22 cellular contexts compared by ENCODE assay signal in the genomic region with DNA sequence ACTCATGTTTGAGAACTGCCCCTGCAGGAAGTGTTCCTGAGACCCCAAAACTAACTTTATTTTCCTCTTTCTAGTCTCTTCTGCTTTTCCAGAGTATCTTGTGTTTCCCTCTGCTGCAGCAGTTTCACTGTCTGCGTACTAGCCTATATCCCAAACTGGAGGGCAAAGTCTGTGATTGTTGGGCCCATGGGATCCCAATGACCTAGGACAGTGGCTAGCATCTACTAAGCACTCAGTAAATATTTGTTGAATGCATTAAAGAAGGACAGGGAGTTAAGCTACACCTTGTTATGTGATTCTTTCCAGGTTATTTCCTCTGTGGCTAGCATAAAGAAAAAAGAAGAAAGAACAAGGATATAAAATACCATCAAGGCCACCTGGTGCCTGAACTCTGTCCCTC.
DNase-seq lines count a peak whose midpoint lies in the region; ATAC-seq, FAIRE-seq and TF ChIP-seq lines count a peak whose summit lies in the region.
"Had no signal": no experiment of that assay in that cellular context is flagged by ENCODE, and none has a peak within 500 bp of the region (broad histone marks: within the 10 kb centered on the region; RNA-seq: fewer than 3 reads in every experiment).

No MANE protein-coding gene starts in this region.

- CTCF ChIA-PET in HepG2 (lab: Yijun Ruan, JAX; ENCODE audit: low intra/inter-chr PET ratio, low total read pairs) = no interaction called here

- BruUV-seq in HepG2 (replicated peaks; lab: Mats Ljungman, UMichigan) = no TSS peak

- POLR2A ChIA-PET in HepG2 (lab: Yijun Ruan, JAX) = interaction anchor here (0.9 to 6.1 kb wide), 9 partner anchors 9 to 211 kb away, joined by 3 to 108 read pairs (median 15); partner anchors contain the start of gene PHYHIPL

- TF ChIP-seq POLR2A in HepG2 (IDR thresholded peaks at IDR 0.05; ENCODE audit: insufficient read depth in 1 of 2, low read depth in 2 of 2, low read length in 2 of 2) (no peak), right lobe of liver (IDR thresholded peaks at IDR 0.05) (no peak)

- DNase-seq in HepG2 (ENCODE audit: low spot score) (peak; percentile 81), right lobe of liver (no peak), neural progenitor cell (ENCODE audit: low spot score) (no peak), NCI-H524 (lab: John Stamatoyannopoulos, UW) (no peak), NCI-H748 (lab: John Stamatoyannopoulos, UW; ENCODE audit: unreplicated experiment) (no peak)
- no peak for DNase-seq in natural killer cell treated with Interleukin-12 subunit alpha and Interleukin-12 subunit beta and Interleukin-15 and Interleukin-18, amount 100 ng/mL, for 72 hours (ENCODE audit: low spot score)
- DNase-seq: 8988T; Calu3; CD4-positive, alpha-beta memory T cell; DMS79; GDM1; GM23248; HCEC 1CT had no signal

- no peaks in the 10 kb centered on the region for H3K36me3 Mint-ChIP-seq in neural progenitor cell
- no peaks in the 10 kb centered on the region for H3K36me3 Mint-ChIP-seq in natural killer cell treated with Interleukin-12 subunit alpha and Interleukin-12 subunit beta and Interleukin-15 and Interleukin-18, amount 100 ng/mL, for 72 hours
- H3K36me3 Mint-ChIP-seq: CD14-positive monocyte; CD4-positive, alpha-beta memory T cell; IgD-negative memory B cell had no signal

- intact Hi-C loops in HepG2 (cut with micrococcal nuclease; ENCODE audit: unreplicated experiment) = loop anchor here (2.0 kb wide), 3 partner anchors 41 to 211 kb away; partner anchors contain the start of gene PHYHIPL
- intact Hi-C loops in right lobe of liver (cut with DNase I) = no loop called here

- H3K4me1 Mint-ChIP-seq in neural progenitor cell = peaks cover 48% of the 10 kb centered on the region
- H3K4me1 Mint-ChIP-seq in natural killer cell treated with Interleukin-12 subunit alpha and Interleukin-12 subunit beta and Interleukin-15 and Interleukin-18, amount 100 ng/mL, for 72 hours (ENCODE audit: low read depth in 2 of 2) = no peaks in the 10 kb centered on the region
- H3K4me1 Mint-ChIP-seq: CD14-positive monocyte; CD4-positive, alpha-beta memory T cell; IgD-negative memory B cell had no signal

- no peak overlapping the region for H3K27ac Mint-ChIP-seq in neural progenitor cell
- H3K27ac Mint-ChIP-seq in natural killer cell treated with Interleukin-12 subunit alpha and Interleukin-12 subunit beta and Interleukin-15 and Interleukin-18, amount 100 ng/mL, for 72 hours = no peak overlapping the region
- H3K27ac Mint-ChIP-seq: CD14-positive monocyte, IgD-negative memory B cell had no signal

- TF ChIP-seq CTCF in HepG2 (CRISPR knock-in tag; IDR thresholded peaks at IDR 0.05) (no peak), right lobe of liver (IDR thresholded peaks at IDR 0.05) (no peak), neural progenitor cell (IDR thresholded peaks at IDR 0.05) (no peak)

- H3K27me3 ChIP-seq in HepG2 (ENCODE audit: control insufficient read depth in 1 of 2, insufficient read depth in 2 of 2, low read length in 2 of 2) (no peaks in the 10 kb centered on the region), right lobe of liver (no peaks in the 10 kb centered on the region), neural progenitor cell (peaks cover 59% of the 10 kb centered on the region)
- H3K27me3 ChIP-seq: BLaER1 had no signal

- TF ChIP-seq RAD21 in HepG2 (CRISPR knock-in tag; IDR thresholded peaks at IDR 0.05) = no peak

- FAIRE-seq in HepG2 (lab: Jason Lieb, UNC) = peak; percentile 84
- FAIRE-seq: GM12892, GM18507, H54, HTR-8/SVneo had no signal

- in situ Hi-C loops in HepG2 (cut with HindIII; ENCODE audit: extremely low pct_ligation_motif_present, low pct_unique_long_range_greater_than_20kb) = loop anchor here (5.0 to 10.0 kb wide), 2 partner anchors 109 to 211 kb away; partner anchors contain the start of gene PHYHIPL

- H3K4me1 ChIP-seq in HepG2 (ENCODE audit: insufficient read depth, low read length) = peaks cover 88% of the 10 kb centered on the region
- peaks cover 0 to 11% (median 0%) of the 10 kb centered on the region in 4 donors for H3K4me1 ChIP-seq in right lobe of liver
- H3K4me1 ChIP-seq in neural progenitor cell = peaks cover 67% of the 10 kb centered on the region

- H3K27ac ChIP-seq in HepG2 (ENCODE audit: extremely low read length, insufficient read depth, low read length) = peak overlapping the region; percentile 77
- H3K27ac ChIP-seq in right lobe of liver = no peak overlapping the region
- peak overlapping the region; percentile 97 for H3K27ac ChIP-seq in cingulate gyrus (ENCODE audit: low read depth, low read length)
- H3K27ac ChIP-seq in neural progenitor cell = no peak overlapping the region
- H3K27ac ChIP-seq: BLaER1, GM23248 had no signal

- ATAC-seq in HepG2 (peak; percentile 58), right lobe of liver (no peak), HG02970 (IDR thresholded peaks at IDR 0.05; ENCODE audit: low FRiP score, unreplicated experiment) (no peak)
- ATAC-seq in natural killer cell treated with Interleukin-12 subunit alpha and Interleukin-12 subunit beta and Interleukin-15 and Interleukin-18, amount 100 ng/mL, for 72 hours = no peak

- peak overlapping the region; percentile 13 for H3K9ac ChIP-seq in HepG2 (ENCODE audit: insufficient read depth, low read depth, low read length)
- no peak overlapping the region for H3K9ac ChIP-seq in neural progenitor cell
- H3K9ac ChIP-seq: BLaER1, GM23248 had no signal

- no peak overlapping the region for H2AFZ ChIP-seq in HepG2 (ENCODE audit: low read length)
- no peak overlapping the region for H2AFZ ChIP-seq in neural progenitor cell (replicated peaks)
- H2AFZ ChIP-seq: GM23248 had no signal

- H3K79me2 ChIP-seq in HepG2 (ENCODE audit: insufficient read depth, low read length) = peaks cover 5% of the 10 kb centered on the region
- H3K79me2 ChIP-seq in neural progenitor cell (ENCODE audit: low read depth) = no peaks in the 10 kb centered on the region

- no peaks in the 10 kb centered on the region for H3K36me3 ChIP-seq in HepG2 (replicated peaks in 1 of 2; ENCODE audit: control insufficient read depth in 1 of 2, insufficient read depth in 2 of 2, low read length in 2 of 2)
- H3K36me3 ChIP-seq in right lobe of liver = no peaks in the 10 kb centered on the region
- no peaks in the 10 kb centered on the region for H3K36me3 ChIP-seq in neural progenitor cell
- H3K36me3 ChIP-seq: BLaER1 had no signal

- H3K4me3 ChIP-seq in HepG2 (replicated peaks in 1 of 3; ENCODE audit: insufficient read depth in 1 of 3, low read depth in 2 of 3, low read length in 3 of 3) (peak overlapping the region in 1 of 3 experiments; percentile 25; a peak in 1 of 6 replicates), right lobe of liver (no peak overlapping the region), neural progenitor cell (no peak overlapping the region)
- H3K4me3 ChIP-seq: BLaER1, GM23248 had no signal

- H3K4me3 Mint-ChIP-seq in neural progenitor cell = no peak overlapping the region
- no peak overlapping the region for H3K4me3 Mint-ChIP-seq in natural killer cell treated with Interleukin-12 subunit alpha and Interleukin-12 subunit beta and Interleukin-15 and Interleukin-18, amount 100 ng/mL, for 72 hours
- H3K4me3 Mint-ChIP-seq: CD14-positive monocyte; CD4-positive, alpha-beta memory T cell; IgD-negative memory B cell had no signal

- H3K9me3 Mint-ChIP-seq in neural progenitor cell = peaks cover 2% of the 10 kb centered on the region
- peaks cover 7% of the 10 kb centered on the region for H3K9me3 Mint-ChIP-seq in natural killer cell treated with Interleukin-12 subunit alpha and Interleukin-12 subunit beta and Interleukin-15 and Interleukin-18, amount 100 ng/mL, for 72 hours

- WGBS in HepG2 (ENCODE audit: low lambda C conversion rate) = 0% methylated on average over 1 of the region's 1 CpG
- no CpG with 5 or more reads among the region's 1 CpG for WGBS in right lobe of liver (ENCODE audit: insufficient coverage, low coverage, low lambda C conversion rate, missing lambda C conversion rate)

- H3K9me3 ChIP-seq in HepG2 (ENCODE audit: low read length) (no peaks in the 10 kb centered on the region; the same call in 1 of the 2 replicates), right lobe of liver (no peaks in the 10 kb centered on the region), neural progenitor cell (ENCODE audit: low read depth) (no peaks in the 10 kb centered on the region)

- peaks cover 45% of the 10 kb centered on the region for H3F3A ChIP-seq in neural progenitor cell (ENCODE audit: low read depth)

- H4K20me1 ChIP-seq in HepG2 (ENCODE audit: insufficient read depth, low read length) (no peaks in the 10 kb centered on the region), neural progenitor cell (ENCODE audit: low read depth) (peaks cover 11% of the 10 kb centered on the region)
- H4K20me1 ChIP-seq: BLaER1 had no signal

- TF ChIP-seq EP300 in HepG2 (IDR thresholded peaks at IDR 0.05; ENCODE audit: low read depth in 2 of 2, low read length in 2 of 2) = peak in 1 of 2 experiments; percentile 82; a peak in 2 of 4 replicates
- TF ChIP-seq EP300 in HepG2 (CRISPR knock-in tag; IDR thresholded peaks at IDR 0.05; ENCODE audit: borderline replicate concordance) = no peak; the same call in 1 of the 2 replicates

- peaks cover 11% of the 10 kb centered on the region for H3K27me3 Mint-ChIP-seq in neural progenitor cell (ENCODE audit: insufficient read depth, low read depth)
- H3K27me3 Mint-ChIP-seq in natural killer cell treated with Interleukin-12 subunit alpha and Interleukin-12 subunit beta and Interleukin-15 and Interleukin-18, amount 100 ng/mL, for 72 hours = peaks cover 0 to 14% of the 10 kb centered on the region in 2 donors

- H3K4me2 ChIP-seq in HepG2 (ENCODE audit: low read depth, low read length) (peak overlapping the region; percentile 59), neural progenitor cell (peak overlapping the region; percentile 11)
- H3K4me2 ChIP-seq: BLaER1 had no signal

Comparison
In these comparisons a context has a peak if more than half of its experiments do, and no peak if none do; other contexts are left out.
1. H3K27ac ChIP-seq: peak in HepG2 (single experiment) and cingulate gyrus (single experiment); none in right lobe of liver (0 of 3) and neural progenitor cell (single experiment).